In the genomic region with DNA sequence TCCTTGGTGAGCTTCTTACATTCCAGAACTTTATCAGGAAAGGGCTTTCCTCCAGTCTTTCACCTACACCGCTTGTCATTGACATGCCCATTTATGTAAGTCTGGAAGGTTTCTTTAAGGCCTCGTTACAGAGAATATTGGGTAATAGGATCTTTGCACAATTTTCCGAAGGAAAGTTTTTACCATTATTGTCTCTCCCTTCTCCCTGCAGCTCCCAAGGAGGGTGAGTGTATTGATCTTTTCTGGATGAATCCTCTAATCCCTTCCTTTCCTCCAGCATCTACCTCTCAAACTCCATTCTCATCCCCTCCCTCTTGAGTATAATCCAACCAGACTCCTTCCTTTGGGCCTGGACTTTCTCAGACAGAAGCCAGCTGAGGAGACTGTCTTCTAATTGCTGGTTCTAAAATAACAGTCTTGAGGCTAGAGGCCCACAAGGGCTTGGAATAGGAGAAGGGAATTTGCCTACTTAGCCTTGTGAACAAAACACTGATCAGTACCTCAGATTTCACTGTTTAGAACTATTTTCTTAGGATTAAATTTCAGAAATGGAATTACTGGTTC, we compare ENCODE assay signal across 1 cellular context.
TF ChIP-seq lines count a peak whose summit lies in the region.

No MANE protein-coding gene starts in this region.

TF ChIP-seq in HEK293, 187 proteins besides CTCF, POLR2A, EP300 and RAD21 (continued from another document and continues in another):
- TF ChIP-seq, protein P1, sequence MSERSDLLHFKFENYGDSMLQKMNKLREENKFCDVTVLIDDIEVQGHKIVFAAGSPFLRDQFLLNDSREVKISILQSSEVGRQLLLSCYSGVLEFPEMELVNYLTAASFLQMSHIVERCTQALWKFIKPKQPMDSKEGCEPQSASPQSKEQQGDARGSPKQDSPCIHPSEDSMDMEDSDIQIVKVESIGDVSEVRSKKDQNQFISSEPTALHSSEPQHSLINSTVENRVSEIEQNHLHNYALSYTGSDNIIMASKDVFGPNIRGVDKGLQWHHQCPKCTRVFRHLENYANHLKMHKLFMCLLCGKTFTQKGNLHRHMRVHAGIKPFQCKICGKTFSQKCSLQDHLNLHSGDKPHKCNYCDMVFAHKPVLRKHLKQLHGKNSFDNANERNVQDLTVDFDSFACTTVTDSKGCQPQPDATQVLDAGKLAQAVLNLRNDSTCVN (tag by site-specific recombination; optimal IDR thresholded peaks at IDR 0.05) = no peak
- TF ChIP-seq BCL6B (tag by site-specific recombination; IDR thresholded peaks at IDR 0.05) (no peak), ZNF626 (tag by site-specific recombination; IDR thresholded peaks at IDR 0.05) (no peak), ZBTB7A (tag by site-specific recombination; IDR thresholded peaks at IDR 0.05; ENCODE audit: low read depth) (no peak), HOXA7 (CRISPR knock-in tag; IDR thresholded peaks at IDR 0.05; ENCODE audit: borderline replicate concordance) (no peak), ZBTB49 (tag by site-specific recombination; IDR thresholded peaks at IDR 0.05; ENCODE audit: low read depth) (no peak), ZBTB8A (tag by site-specific recombination; IDR thresholded peaks at IDR 0.05) (0 out of 2 replicates have a peak, but pooled peaks have one; percentile 14), ZNF701 (tag by site-specific recombination; IDR thresholded peaks at IDR 0.05) (no peak), ZNF214 (tag by site-specific recombination; IDR thresholded peaks at IDR 0.05; ENCODE audit: borderline replicate concordance) (no peak), ZNF423 (tag by site-specific recombination; IDR thresholded peaks at IDR 0.05) (no peak), ZNF19 (tag by site-specific recombination; IDR thresholded peaks at IDR 0.05; ENCODE audit: low read depth) (no peak), YY2 (tag by site-specific recombination; IDR thresholded peaks at IDR 0.05) (no peak), SP3 (tag by site-specific recombination; IDR thresholded peaks at IDR 0.05) (no peak), ZNF560 (tag by site-specific recombination; IDR thresholded peaks at IDR 0.05; ENCODE audit: borderline replicate concordance) (no peak), ZFP69B (tag by site-specific recombination; IDR thresholded peaks at IDR 0.05) (peak; percentile 95), ZNF629 (tag by site-specific recombination; IDR thresholded peaks at IDR 0.05) (no peak), ZNF112 (tag by site-specific recombination; IDR thresholded peaks at IDR 0.05) (no peak), ZNF549 (tag by site-specific recombination; IDR thresholded peaks at IDR 0.05) (no peak), ZNF624 (tag by site-specific recombination; IDR thresholded peaks at IDR 0.05) (no peak), ZNF155 (tag by site-specific recombination; IDR thresholded peaks at IDR 0.05) (no peak), ZSCAN30 (tag by site-specific recombination; IDR thresholded peaks at IDR 0.05) (peak; percentile 63; the same call in 1 of the 2 replicates), ZFP3 (tag by site-specific recombination; IDR thresholded peaks at IDR 0.05; ENCODE audit: low read depth) (no peak), ZNF10 (tag by site-specific recombination; IDR thresholded peaks at IDR 0.05) (peak; percentile 70; the same call in 1 of the 2 replicates), IKZF3 (tag by site-specific recombination; IDR thresholded peaks at IDR 0.05) (peak; percentile 62; the same call in 1 of the 2 replicates), ZBTB17 (tag by site-specific recombination; IDR thresholded peaks at IDR 0.05) (peak; percentile 62), ZEB2 (tag by site-specific recombination; IDR thresholded peaks at IDR 0.05) (peak; percentile 39; the same call in 1 of the 2 replicates), ZNF2 (tag by site-specific recombination; IDR thresholded peaks at IDR 0.05) (no peak), ZNF621 (tag by site-specific recombination; IDR thresholded peaks at IDR 0.05) (no peak), ZBTB44 (tag by site-specific recombination; IDR thresholded peaks at IDR 0.05) (no peak), YY1 (tag by site-specific recombination; IDR thresholded peaks at IDR 0.05) (no peak), ZXDB (tag by site-specific recombination; IDR thresholded peaks at IDR 0.05) (peak; percentile 40), KLF17 (tag by site-specific recombination; IDR thresholded peaks at IDR 0.05) (no peak), ZNF366 (tag by site-specific recombination; conservative IDR thresholded peaks at IDR 0.05) (peak; percentile 74), ZNF239 (tag by site-specific recombination; IDR thresholded peaks at IDR 0.05) (no peak), INSM2 (tag by site-specific recombination; IDR thresholded peaks at IDR 0.05) (no peak), PRDM1 (tag by site-specific recombination; IDR thresholded peaks at IDR 0.05) (peak; percentile 82), ZNF677 (tag by site-specific recombination; IDR thresholded peaks at IDR 0.05) (no peak), REPIN1 (tag by site-specific recombination; IDR thresholded peaks at IDR 0.05; ENCODE audit: low read depth) (no peak), ZNF623 (tag by site-specific recombination; IDR thresholded peaks at IDR 0.05) (no peak), ZFP41 (tag by site-specific recombination; IDR thresholded peaks at IDR 0.05; ENCODE audit: borderline replicate concordance) (no peak), SCRT1 (tag by site-specific recombination; IDR thresholded peaks at IDR 0.05; ENCODE audit: borderline replicate concordance) (no peak), ZNF558 (tag by site-specific recombination; IDR thresholded peaks at IDR 0.05) (no peak), ZNF561 (tag by site-specific recombination; IDR thresholded peaks at IDR 0.05; ENCODE audit: borderline replicate concordance) (peak; percentile 31; the same call in 1 of the 2 replicates), ZNF585B (tag by site-specific recombination; IDR thresholded peaks at IDR 0.05) (no peak), ZNF548 (tag by site-specific recombination; IDR thresholded peaks at IDR 0.05) (no peak), ZNF747 (tag by site-specific recombination; IDR thresholded peaks at IDR 0.05) (no peak), FEZF1 (tag by site-specific recombination; IDR thresholded peaks at IDR 0.05) (no peak), SP7 (tag by site-specific recombination; IDR thresholded peaks at IDR 0.05) (peak; percentile 94), KLF16 (tag by site-specific recombination; IDR thresholded peaks at IDR 0.05) (no peak), ZNF292 (tag by site-specific recombination; IDR thresholded peaks at IDR 0.05; ENCODE audit: borderline replicate concordance, low read depth) (no peak), EGR2 (tag by site-specific recombination; IDR thresholded peaks at IDR 0.05; ENCODE audit: low read depth) (no peak)
- TF ChIP-seq, protein P2, sequence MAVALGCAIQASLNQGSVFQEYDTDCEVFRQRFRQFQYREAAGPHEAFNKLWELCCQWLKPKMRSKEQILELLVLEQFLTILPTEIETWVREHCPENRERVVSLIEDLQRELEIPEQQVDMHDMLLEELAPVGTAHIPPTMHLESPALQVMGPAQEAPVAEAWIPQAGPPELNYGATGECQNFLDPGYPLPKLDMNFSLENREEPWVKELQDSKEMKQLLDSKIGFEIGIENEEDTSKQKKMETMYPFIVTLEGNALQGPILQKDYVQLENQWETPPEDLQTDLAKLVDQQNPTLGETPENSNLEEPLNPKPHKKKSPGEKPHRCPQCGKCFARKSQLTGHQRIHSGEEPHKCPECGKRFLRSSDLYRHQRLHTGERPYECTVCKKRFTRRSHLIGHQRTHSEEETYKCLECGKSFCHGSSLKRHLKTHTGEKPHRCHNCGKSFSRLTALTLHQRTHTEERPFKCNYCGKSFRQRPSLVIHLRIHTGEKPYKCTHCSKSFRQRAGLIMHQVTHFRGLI (tag by site-specific recombination; IDR thresholded peaks at IDR 0.05) = no peak
- TF ChIP-seq, protein P3, sequence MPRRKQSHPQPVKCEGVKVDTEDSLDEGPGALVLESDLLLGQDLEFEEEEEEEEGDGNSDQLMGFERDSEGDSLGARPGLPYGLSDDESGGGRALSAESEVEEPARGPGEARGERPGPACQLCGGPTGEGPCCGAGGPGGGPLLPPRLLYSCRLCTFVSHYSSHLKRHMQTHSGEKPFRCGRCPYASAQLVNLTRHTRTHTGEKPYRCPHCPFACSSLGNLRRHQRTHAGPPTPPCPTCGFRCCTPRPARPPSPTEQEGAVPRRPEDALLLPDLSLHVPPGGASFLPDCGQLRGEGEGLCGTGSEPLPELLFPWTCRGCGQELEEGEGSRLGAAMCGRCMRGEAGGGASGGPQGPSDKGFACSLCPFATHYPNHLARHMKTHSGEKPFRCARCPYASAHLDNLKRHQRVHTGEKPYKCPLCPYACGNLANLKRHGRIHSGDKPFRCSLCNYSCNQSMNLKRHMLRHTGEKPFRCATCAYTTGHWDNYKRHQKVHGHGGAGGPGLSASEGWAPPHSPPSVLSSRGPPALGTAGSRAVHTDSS (tag by site-specific recombination; IDR thresholded peaks at IDR 0.05) = no peak
- TF ChIP-seq, protein P4, sequence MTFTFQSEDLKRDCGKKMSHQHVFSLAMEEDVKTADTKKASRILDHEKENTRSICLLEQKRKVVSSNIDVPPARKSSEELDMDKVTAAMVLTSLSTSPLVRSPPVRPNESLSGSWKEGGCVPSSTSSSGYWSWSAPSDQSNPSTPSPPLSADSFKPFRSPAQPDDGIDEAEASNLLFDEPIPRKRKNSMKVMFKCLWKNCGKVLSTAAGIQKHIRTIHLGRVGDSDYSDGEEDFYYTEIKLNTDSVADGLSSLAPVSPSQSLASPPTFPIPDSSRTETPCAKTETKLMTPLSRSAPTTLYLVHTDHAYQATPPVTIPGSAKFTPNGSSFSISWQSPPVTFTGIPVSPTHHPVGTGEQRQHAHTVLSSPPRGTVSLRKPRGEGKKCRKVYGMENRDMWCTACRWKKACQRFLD (tag by site-specific recombination; IDR thresholded peaks at IDR 0.05) = no peak
- TF ChIP-seq, protein P5, sequence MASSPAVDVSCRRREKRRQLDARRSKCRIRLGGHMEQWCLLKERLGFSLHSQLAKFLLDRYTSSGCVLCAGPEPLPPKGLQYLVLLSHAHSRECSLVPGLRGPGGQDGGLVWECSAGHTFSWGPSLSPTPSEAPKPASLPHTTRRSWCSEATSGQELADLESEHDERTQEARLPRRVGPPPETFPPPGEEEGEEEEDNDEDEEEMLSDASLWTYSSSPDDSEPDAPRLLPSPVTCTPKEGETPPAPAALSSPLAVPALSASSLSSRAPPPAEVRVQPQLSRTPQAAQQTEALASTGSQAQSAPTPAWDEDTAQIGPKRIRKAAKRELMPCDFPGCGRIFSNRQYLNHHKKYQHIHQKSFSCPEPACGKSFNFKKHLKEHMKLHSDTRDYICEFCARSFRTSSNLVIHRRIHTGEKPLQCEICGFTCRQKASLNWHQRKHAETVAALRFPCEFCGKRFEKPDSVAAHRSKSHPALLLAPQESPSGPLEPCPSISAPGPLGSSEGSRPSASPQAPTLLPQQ (tag by site-specific recombination; IDR thresholded peaks at IDR 0.05) = peak; percentile 94
